8 cellular contexts compared by ENCODE assay signal in the genomic region with DNA sequence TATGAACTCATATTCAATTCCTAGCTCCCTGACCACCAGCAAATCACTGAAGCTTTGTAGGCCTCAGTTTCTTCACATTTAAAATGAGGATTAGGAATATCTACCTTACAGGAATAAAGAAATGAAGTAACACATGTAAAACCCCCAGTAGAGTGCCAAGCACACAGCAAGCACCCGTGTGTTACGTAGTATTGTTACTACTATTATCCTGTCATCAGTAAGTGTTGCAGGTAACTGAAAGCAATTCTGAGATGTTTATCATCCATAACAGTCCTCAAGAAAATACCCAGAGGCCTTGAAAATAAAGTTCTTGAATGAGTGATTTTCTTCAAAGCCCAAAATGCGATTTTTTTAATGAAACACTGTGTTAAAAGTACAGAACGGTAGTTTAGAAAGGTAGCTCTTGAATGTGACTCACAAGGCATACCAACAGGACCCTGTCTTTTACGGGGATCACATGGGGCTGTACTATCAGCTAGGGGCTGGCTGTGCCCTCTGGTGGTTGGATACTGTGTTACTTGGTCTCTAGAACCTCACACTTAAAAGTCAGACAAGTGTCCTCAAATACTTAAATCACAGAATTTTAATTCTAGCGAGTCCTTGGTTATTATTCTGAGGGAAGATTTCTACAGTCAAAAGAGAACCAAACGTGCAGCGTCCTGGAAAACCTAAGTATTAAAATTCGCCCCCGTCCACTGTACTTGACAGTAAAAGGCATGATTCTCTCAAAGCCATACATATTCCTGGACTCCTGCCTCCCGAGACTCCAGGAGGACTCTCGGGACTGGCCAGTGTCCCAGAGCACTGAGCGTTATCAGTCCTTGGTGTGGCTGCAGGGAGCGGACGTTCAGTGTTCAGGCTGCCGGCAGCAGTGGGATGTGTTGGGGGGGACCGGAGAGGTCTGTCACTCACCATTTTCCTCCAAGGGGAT. TPM values are rescaled to one million over a fixed set of nuclear protein-coding genes. Genes with fewer than 3 reads are reported as not detected.
DNase-seq lines count a peak whose midpoint lies in the region; ATAC-seq, FAIRE-seq and TF ChIP-seq lines count a peak whose summit lies in the region.

No MANE protein-coding gene starts in this region.

- FAIRE-seq in D721Med (lab: Jason Lieb, UNC) = peak; percentile 70

- CTCF ChIA-PET in OCI-LY7 (lab: Charles Lee; ENCODE audit: unreplicated experiment) = interaction anchor here (0.6 to 1.6 kb wide), 9 partner anchors 9 to 196 kb away, joined by 3 to 11 read pairs (median 6); no protein-coding TSS in a partner anchor

- POLR2A ChIA-PET in OCI-LY7 (lab: Charles Lee) = interaction anchor here (0.6 to 3.5 kb wide), 12 partner anchors 9 to 455 kb away, joined by 4 to 19 read pairs (median 7); partner anchors contain the start of gene RIGI

- BruUV-seq in OCI-LY7 (replicated peaks; lab: Mats Ljungman, UMichigan) = TSS peak; percentile 85

- peaks cover 27 to 30% of the 10 kb centered on the region in 2 donors for H3K4me1 Mint-ChIP-seq in natural killer cell

- H3K9me2 ChIP-seq in OCI-LY7 (ENCODE audit: insufficient read depth, low read length) = no peaks in the 10 kb centered on the region

- peak overlapping the region; percentile 77 for H3K27ac ChIP-seq in OCI-LY7 (ENCODE audit: low read depth, low read length, poor library complexity, severe bottlenecking)

- ATAC-seq in GM19468 (IDR thresholded peaks at IDR 0.05; ENCODE audit: extremely low read depth, unreplicated experiment) (peak; percentile 75), natural killer cell (peak; percentile 82 to 95 (median 87))

- peaks cover 29% of the 10 kb centered on the region for H3K4me1 ChIP-seq in OCI-LY7 (ENCODE audit: insufficient read depth, low read length, poor library complexity, severe bottlenecking)

- peaks cover 19% of the 10 kb centered on the region for H3K36me3 ChIP-seq in OCI-LY7 (ENCODE audit: insufficient read depth, low read length)

- peak overlapping the region; percentile 93 for H3K4me2 ChIP-seq in OCI-LY7 (ENCODE audit: low read length)

- no peaks in the 10 kb centered on the region for H3K9me3 ChIP-seq in OCI-LY7 (ENCODE audit: low read length)

- H2AFZ ChIP-seq in OCI-LY7 (ENCODE audit: low read length) = peak overlapping the region; percentile 83

- H4K20me1 ChIP-seq in OCI-LY7 (ENCODE audit: insufficient read depth, low read length) = 0 out of 2 replicates have a peak, but pooled peaks cover 8% of the 10 kb centered on the region

- no peaks in the 10 kb centered on the region for H3K36me3 Mint-ChIP-seq in natural killer cell

- intact Hi-C loops in OCI-LY7 (cut with micrococcal nuclease; ENCODE audit: unreplicated experiment) (loop anchor here (1.0 to 5.0 kb wide), 3 partner anchors 20 to 194 kb away; partner anchors contain the start of genes SMIM27 and TOPORS), natural killer cell (cut with micrococcal nuclease) (loop anchor here (1.0 to 5.0 kb wide), 3 partner anchors 20 to 60 kb away; partner anchors contain the start of genes RIGI, SMIM27 and TOPORS)

- no peak for DNase-seq in D721Med (ENCODE audit: insufficient read length, low spot score)
- DNase-seq in HPDE6-E6E7 (ENCODE audit: extremely low spot score) = peak; percentile 85
- DNase-seq in OCI-LY7 (ENCODE audit: low spot score) = peak; percentile 87
- peak; percentile 60 to 75 for DNase-seq in activated T-cell treated with anti-CD3 and anti-CD28 coated beads, Interleukin-2, amount 50 U/mL, for 48 hours
- peak; percentile 56 for DNase-seq in fibroblast of gingiva (ENCODE audit: low read depth)
- peak; percentile 55 for DNase-seq in natural killer cell
- DNase-seq in stromal cell of bone marrow (ENCODE audit: low read depth) = peak; percentile 49

- peak overlapping the region; percentile 98 for H3K4me3 ChIP-seq in OCI-LY7 (ENCODE audit: low read depth, low read length, poor library complexity, severe bottlenecking)

- H3K4me3 Mint-ChIP-seq in natural killer cell = peak overlapping the region; percentile 100

- H3K9me3 Mint-ChIP-seq in natural killer cell = no peaks in the 10 kb centered on the region

- H3K79me2 ChIP-seq in OCI-LY7 (ENCODE audit: insufficient read depth, low read depth, low read length) = peaks cover 34% of the 10 kb centered on the region

- TF ChIP-seq CTCF in D721Med (IDR thresholded peaks at IDR 0.05; ENCODE audit: insufficient read depth, missing control alignments) (peak; percentile 63), OCI-LY7 (conservative IDR thresholded peaks at IDR 0.05; ENCODE audit: low read length) (peak; percentile 95), natural killer cell (IDR thresholded peaks at IDR 0.05) (peak; percentile 77)

- peaks cover 4 to 12% of the 10 kb centered on the region in 2 donors for H3K27me3 Mint-ChIP-seq in natural killer cell (ENCODE audit: low read depth in 2 of 2)

- peak overlapping the region; percentile 99 for H3K27ac Mint-ChIP-seq in natural killer cell

RNA-seq across cellular contexts. Expression of gene NDUFB6, which starts 0.7 kb away (rescaled TPM):
- 69.5 and 75.1 TPM in 2 replicates for total RNA-seq in OCI-LY7 (2014; rRNA removed; shearing (Covaris generic))
- total RNA-seq in OCI-LY7 (2022) (48.6 and 54.0 TPM in 2 replicates), natural killer cell (10 to 100 TPM; 12.6 to 14.6 (median 13.3) TPM)

RNA-seq across cellular contexts. Expression of gene TOPORS, which starts 19.8 kb away (rescaled TPM):
- total RNA-seq in OCI-LY7 (2014; rRNA removed; shearing (Covaris generic)) = 17.4 and 20.1 TPM in 2 replicates
- total RNA-seq in OCI-LY7 (2022) (16.2 and 19.2 TPM in 2 replicates), natural killer cell (10 to 100 TPM; 27.5 to 30.4 (median 29.8) TPM)

RNA-seq across cellular contexts. Expression of gene SMIM27, which starts 20.1 kb away (rescaled TPM):
- 17.6 and 19.5 TPM in 2 replicates for total RNA-seq in OCI-LY7 (2014; rRNA removed; shearing (Covaris generic))
- 21.2 and 36.6 TPM in 2 replicates for total RNA-seq in OCI-LY7 (2022)
- 10 to 100 TPM; 17.7 to 22.8 (median 18.0) TPM for total RNA-seq in natural killer cell

RNA-seq across cellular contexts. Expression of gene RIGI, which starts 46.2 kb away (rescaled TPM):
- 1.1 and 1.5 TPM in 2 replicates for total RNA-seq in OCI-LY7 (2014; rRNA removed; shearing (Covaris generic))
- total RNA-seq in OCI-LY7 (2022) (1.5 and 1.7 TPM in 2 replicates), natural killer cell (10 to 100 TPM; 13.8 to 21.3 (median 15.7) TPM)
